8 cellular contexts compared by ENCODE assay signal in genomic region chr10:130109796-130110235, GRCh38. TPM values are rescaled to one million over a fixed set of nuclear protein-coding genes. Genes with fewer than 3 reads are reported as not detected.
DNase-seq lines count a peak whose midpoint lies in the region; ATAC-seq and TF ChIP-seq lines count a peak whose summit lies in the region.

No MANE protein-coding gene starts in this region.

- H3K27me3 ChIP-seq in gastroesophageal sphincter (no peaks in the 10 kb centered on the region), neutrophil (no peaks in the 10 kb centered on the region), thoracic aorta (replicated peaks; ENCODE audit: insufficient read depth) (no peaks in the 10 kb centered on the region)

- no peak for TF ChIP-seq POLR2A in gastroesophageal sphincter (IDR thresholded peaks at IDR 0.05)

- TF ChIP-seq CTCF in LNCAP (IDR thresholded peaks at IDR 0.05) (peak; percentile 77), gastroesophageal sphincter (IDR thresholded peaks at IDR 0.05) (peak in 3 of 4 experiments; percentile 77 to 85 (median 82)), neutrophil (IDR thresholded peaks at IDR 0.05) (peak; percentile 58), thoracic aorta (IDR thresholded peaks at IDR 0.05) (peak; percentile 86)

- peak; percentile 90 for DNase-seq in ELF-1 (ENCODE audit: low read depth, low spot score)
- peak; percentile 53 to 60 for DNase-seq in SHP77 (lab: John Stamatoyannopoulos, UW)
- DNase-seq in activated naive CD4-positive, alpha-beta T cell treated with anti-CD3 and anti-CD28 coated beads, Interleukin-2, amount 50 U/mL, for 16 hours, result peak; percentile 71
- peak; percentile 56 for DNase-seq in thoracic aorta (ENCODE audit: low spot score)

- no peak for ATAC-seq in gastroesophageal sphincter
- ATAC-seq in thoracic aorta (ENCODE audit: insufficient number of reproducible peaks, low FRiP score, low read depth), result no peak
- ATAC-seq in GM21529 (IDR thresholded peaks at IDR 0.05; ENCODE audit: unreplicated experiment), result no peak

- H3K9me3 ChIP-seq in gastroesophageal sphincter, result no peaks in the 10 kb centered on the region
- no peaks in the 10 kb centered on the region for H3K9me3 ChIP-seq in neutrophil
- no peaks in the 10 kb centered on the region for H3K9me3 ChIP-seq in thoracic aorta

- H3K4me1 ChIP-seq in gastroesophageal sphincter (peaks cover 0 to 38% (median 11%) of the 10 kb centered on the region in 3 donors), neutrophil (ENCODE audit: control insufficient read depth in 1 of 2, insufficient read depth in 1 of 2, low read depth in 1 of 2, low read length in 1 of 2) (peaks cover 17 to 19% of the 10 kb centered on the region in 2 experiments), thoracic aorta (ENCODE audit: control insufficient read depth in 1 of 2, low read depth in 2 of 2) (peaks cover 12 to 28% of the 10 kb centered on the region in 2 donors)

- peaks cover 0 to 14% of the 10 kb centered on the region in 2 donors for H3K36me3 ChIP-seq in gastroesophageal sphincter
- no peaks in the 10 kb centered on the region for H3K36me3 ChIP-seq in neutrophil
- H3K36me3 ChIP-seq in thoracic aorta, result no peaks in the 10 kb centered on the region

- H3K4me3 ChIP-seq in gastroesophageal sphincter (peak overlapping the region; percentile 54 to 82), neutrophil (ENCODE audit: low read depth in 1 of 2, low read length in 1 of 2) (peak overlapping the region; percentile 82 to 91), thoracic aorta (peak overlapping the region; percentile 81)

- peak overlapping the region; percentile 73 to 97 (median 95) for H3K27ac ChIP-seq in gastroesophageal sphincter
- H3K27ac ChIP-seq in neutrophil, result peak overlapping the region; percentile 89
- H3K27ac ChIP-seq in thoracic aorta, result peak overlapping the region; percentile 77 to 89

- 0 to 5% methylated on average over 3 to 7 of the region's 8 CpGs for WGBS in gastroesophageal sphincter (ENCODE audit: low coverage in 1 of 2), 2 donors

- TF ChIP-seq EP300 in gastroesophageal sphincter (IDR thresholded peaks at IDR 0.05), result no peak

RNA-seq across cellular contexts. Expression of gene C10orf143, which starts 0.8 kb away (rescaled TPM):
- total RNA-seq in gastroesophageal sphincter (1 to 10 TPM; 1.1 to 5.4 (median 4.6) TPM), thoracic aorta (not detected)

RNA-seq across cellular contexts. Expression of gene GLRX3, which starts 26.4 kb away (rescaled TPM):
- 100 to 1,000 TPM in 1 of 4 donors, 10 to 100 TPM in 3; 42.3 to 103 (median 48.6) TPM for total RNA-seq in gastroesophageal sphincter
- total RNA-seq in thoracic aorta, result 10 to 100 TPM; 41.6 to 43.1 TPM
